Comparison of ENCODE assay signal across 13 cellular contexts in the genomic region with DNA sequence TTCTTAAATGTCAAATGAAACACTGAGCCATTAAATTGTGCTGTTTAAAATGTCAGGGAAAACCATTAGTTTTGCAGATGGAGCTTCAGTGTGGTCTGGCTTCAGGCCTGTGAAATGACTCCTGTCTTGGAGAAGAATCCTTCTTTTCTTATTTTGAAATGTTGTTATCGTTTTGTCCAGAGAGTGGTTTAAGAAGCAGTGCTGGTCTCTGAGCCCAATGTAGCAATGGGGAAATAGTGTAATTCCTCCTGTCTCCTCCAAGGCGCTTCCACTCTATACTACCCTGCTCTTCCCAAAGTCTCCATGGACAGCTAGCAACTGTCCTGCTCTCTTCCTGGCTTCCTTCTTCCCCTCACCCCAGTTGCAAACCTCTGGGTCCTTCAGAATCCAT.
DNase-seq lines count a peak whose midpoint lies in the region; ATAC-seq and TF ChIP-seq lines count a peak whose summit lies in the region.
"Had no signal": no experiment of that assay in that cellular context is flagged by ENCODE, and none has a peak within 500 bp of the region (broad histone marks: within the 10 kb centered on the region; RNA-seq: fewer than 3 reads in every experiment).

No MANE protein-coding gene starts in this region.

- H2BK12ac ChIP-seq in neuronal stem cell (ENCODE audit: low read length), result no peak overlapping the region

- peaks cover 14% of the 10 kb centered on the region for H3F3A ChIP-seq in PC-3 (ENCODE audit: low read length, unreplicated experiment)

- TF ChIP-seq CTCF in PC-3 (conservative IDR thresholded peaks at IDR 0.05; ENCODE audit: low read depth, low read length) (no peak), osteoblast (IDR thresholded peaks at IDR 0.05; ENCODE audit: extremely low read depth, low read depth, low read length) (no peak)

- H3K79me1 ChIP-seq in neuronal stem cell (ENCODE audit: low read depth, low read length), result peaks cover 1% of the 10 kb centered on the region

- H4K8ac ChIP-seq in neuronal stem cell (ENCODE audit: low read depth, low read length), result no peak overlapping the region

- DNase-seq in AG08395 (ENCODE audit: low spot score) (peak; percentile 22), PC-3 (no peak), epithelial cell of prostate (ENCODE audit: low read depth, low spot score) (no peak), osteoblast (ENCODE audit: insufficient read length, low spot score, missing footprints) (peak; percentile 45), germinal center (ENCODE audit: low spot score) (no peak), SHP77 (lab: John Stamatoyannopoulos, UW) (no peak), neuronal stem cell (ENCODE audit: low spot score) (no peak)
- DNase-seq: caudate nucleus; DND-41; naive thymus-derived CD8-positive, alpha-beta T cell; NCI-H1105; NCI-H524 treated with DMSO at 0.1 percent for 48 hours had no signal

- H3K4me3 ChIP-seq in PC-3 (ENCODE audit: low read length) (no peak overlapping the region), osteoblast (ENCODE audit: insufficient read depth, low read length) (no peak overlapping the region), neuronal stem cell (ENCODE audit: low read length in 2 of 2) (no peak overlapping the region)

- no peak overlapping the region for H3K23ac ChIP-seq in neuronal stem cell (ENCODE audit: low read depth, low read length, poor library complexity)

- ATAC-seq in PC-3, result no peak
- no peak for ATAC-seq in GM19023 (IDR thresholded peaks at IDR 0.05; ENCODE audit: unreplicated experiment)
- ATAC-seq: naive thymus-derived CD8-positive, alpha-beta T cell had no signal

- H4K20me1 ChIP-seq in PC-3 (ENCODE audit: low read length) (no peaks in the 10 kb centered on the region), osteoblast (ENCODE audit: insufficient read depth, low read length) (no peaks in the 10 kb centered on the region)

- no peak overlapping the region for H2AFZ ChIP-seq in PC-3 (ENCODE audit: low read length)
- peak overlapping the region; percentile 54 for H2AFZ ChIP-seq in osteoblast (ENCODE audit: low read length)
- no peak overlapping the region for H2AFZ ChIP-seq in neuronal stem cell (ENCODE audit: low read length)

- H2AK5ac ChIP-seq in neuronal stem cell (ENCODE audit: low read depth, low read length), result no peak overlapping the region

- H2BK120ac ChIP-seq in neuronal stem cell (ENCODE audit: low read depth, low read length), result no peak overlapping the region

- intact Hi-C loops in PC-3 (cut with micrococcal nuclease), result no loop called here

- H3K9ac ChIP-seq in PC-3 (ENCODE audit: low read length) (peak overlapping the region; percentile 63; the same call in 1 of the 2 replicates), neuronal stem cell (ENCODE audit: low read depth, low read length, poor library complexity) (no peak overlapping the region)

- H2BK5ac ChIP-seq in neuronal stem cell (ENCODE audit: low read length), result no peak overlapping the region

- H2BK15ac ChIP-seq in neuronal stem cell (ENCODE audit: low read length), result no peak overlapping the region

- WGBS in neuronal stem cell (ENCODE audit: extremely low coverage in 2 of 2, insufficient read length in 2 of 2, insufficient replicate concordance in 1 of 2), 2 donors, result no CpG with 5 or more reads among the region's 2 CpGs

- H3K36me3 ChIP-seq in PC-3 (ENCODE audit: low read depth, low read length) (no peaks in the 10 kb centered on the region), osteoblast (ENCODE audit: insufficient read depth, low read length) (no peaks in the 10 kb centered on the region), neuronal stem cell (replicated peaks in 1 of 2; ENCODE audit: control insufficient read depth in 2 of 2, insufficient read depth in 2 of 2, low read length in 2 of 2) (no peaks in the 10 kb centered on the region)

- no peaks in the 10 kb centered on the region for H3K9me3 ChIP-seq in PC-3 (ENCODE audit: low read length)
- H3K9me3 ChIP-seq in osteoblast (ENCODE audit: low read depth, low read length), result no peaks in the 10 kb centered on the region
- no peaks in the 10 kb centered on the region for H3K9me3 ChIP-seq in neuronal stem cell (replicated peaks in 1 of 2; ENCODE audit: control insufficient read depth in 2 of 2, insufficient read depth in 1 of 2, low read depth in 1 of 2, low read length in 2 of 2)

- CTCF ChIA-PET in PC-3 (lab: Charles Lee), result no interaction called here

- H3K4me2 ChIP-seq in PC-3 (ENCODE audit: low read length) (peak overlapping the region; percentile 70), osteoblast (ENCODE audit: insufficient read depth, low read length) (peak overlapping the region; percentile 68), neuronal stem cell (ENCODE audit: insufficient read depth, low read length, poor library complexity, severe bottlenecking) (no peak overlapping the region)

- H3K79me2 ChIP-seq in PC-3 (ENCODE audit: low read length) (no peaks in the 10 kb centered on the region), osteoblast (ENCODE audit: insufficient read depth, low read length) (no peaks in the 10 kb centered on the region)

- peak overlapping the region; percentile 91 for H3K27ac ChIP-seq in PC-3 (ENCODE audit: low read length)
- peak overlapping the region; percentile 90 for H3K27ac ChIP-seq in epithelial cell of prostate
- peak overlapping the region; percentile 93 for H3K27ac ChIP-seq in osteoblast (ENCODE audit: low read depth, low read length)
- H3K27ac ChIP-seq in neuronal stem cell (replicated peaks; ENCODE audit: low read length), result no peak overlapping the region

- H3K4me1 ChIP-seq in PC-3 (ENCODE audit: insufficient read depth, low read length), result peaks cover 57% of the 10 kb centered on the region
- peaks cover 40% of the 10 kb centered on the region for H3K4me1 ChIP-seq in osteoblast (ENCODE audit: insufficient read depth, low read length)
- no peaks in the 10 kb centered on the region for H3K4me1 ChIP-seq in neuronal stem cell (ENCODE audit: control insufficient read depth in 2 of 2, insufficient read depth in 1 of 2, low read depth in 1 of 2, low read length in 2 of 2)

- H3K9me2 ChIP-seq in PC-3 (replicated peaks; ENCODE audit: low read length), result no peaks in the 10 kb centered on the region

- H3K27me3 ChIP-seq in PC-3 (ENCODE audit: low read length) (no peaks in the 10 kb centered on the region), osteoblast (ENCODE audit: insufficient read depth, low read length) (no peaks in the 10 kb centered on the region), neuronal stem cell (ENCODE audit: control insufficient read depth in 3 of 3, insufficient read depth in 3 of 3, low read depth in 1 of 3, low read length in 3 of 3) (no peaks in the 10 kb centered on the region)

- POLR2A ChIA-PET in PC-3 (lab: Charles Lee; ENCODE audit: unreplicated experiment), result no interaction called here

- BruUV-seq in PC-3 (replicated peaks; lab: Mats Ljungman, UMichigan), result no TSS peak

- no peak overlapping the region for H3K14ac ChIP-seq in neuronal stem cell (ENCODE audit: low read length)

- H3K4ac ChIP-seq in neuronal stem cell (ENCODE audit: low read length), result no peak overlapping the region

- H3K18ac ChIP-seq in neuronal stem cell (ENCODE audit: low read length), result no peak overlapping the region

- no peak overlapping the region for H4K91ac ChIP-seq in neuronal stem cell (ENCODE audit: low read depth, low read length, poor library complexity)

Comparison
In these comparisons a context has a peak if more than half of its experiments do, and no peak if none do; other contexts are left out.
1. DNase-seq: peak in AG08395 (single experiment) and osteoblast (single experiment); none in PC-3 (single experiment), epithelial cell of prostate (single experiment), germinal center (single experiment), SHP77 (0 of 2) and neuronal stem cell (single experiment).